Comparison of ENCODE assay signal across 1 cellular context in the genomic region with DNA sequence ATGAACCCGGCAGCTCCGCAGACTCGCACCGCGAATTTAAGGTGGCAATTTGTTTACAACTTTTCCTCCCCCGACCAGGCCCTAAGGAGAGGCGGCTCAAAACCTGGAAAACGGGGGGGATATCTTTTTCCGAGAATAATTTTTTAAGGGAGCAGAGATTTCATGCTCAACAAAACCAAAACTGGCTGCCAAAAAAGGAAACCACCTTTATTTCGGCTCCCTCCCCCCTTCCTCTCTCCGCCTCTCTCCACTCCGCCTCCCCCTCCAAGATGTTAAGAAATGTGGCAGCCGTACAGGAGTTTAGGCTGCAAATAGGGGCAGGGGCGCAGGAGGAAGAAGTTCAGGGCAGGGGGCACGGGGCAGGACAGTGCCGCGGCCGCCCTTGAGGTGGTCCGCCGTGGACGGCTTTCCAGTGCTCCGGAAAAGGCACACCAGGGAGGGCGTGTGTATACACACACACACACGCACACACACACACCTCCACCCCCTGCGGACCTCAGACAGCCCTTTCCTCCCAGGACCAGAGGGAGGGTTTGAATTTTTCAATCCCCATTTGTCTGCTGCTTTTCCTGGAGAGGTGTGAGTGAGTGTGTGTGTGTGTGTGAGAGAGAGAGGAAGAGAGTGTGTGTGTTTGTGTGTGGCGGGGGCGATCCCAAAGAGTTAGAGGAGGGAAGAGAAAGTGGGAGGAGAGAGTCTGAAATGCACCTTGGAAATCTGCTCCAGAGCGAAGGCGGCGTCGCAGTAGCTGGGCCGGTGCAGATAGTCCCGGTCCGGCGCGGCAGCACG.
TF ChIP-seq lines count a peak whose summit lies in the region.

No MANE protein-coding gene starts in this region.

TF ChIP-seq in K562, 482 proteins besides CTCF, POLR2A, EP300 and RAD21 (continued from another document and continues in another):
- TF ChIP-seq ZBTB40 (IDR thresholded peaks at IDR 0.05) (0 out of 2 replicates have a peak, but pooled peaks have one; percentile 25), ZBTB40 (CRISPR knock-in tag; IDR thresholded peaks at IDR 0.05) (no peak), CREM (IDR thresholded peaks at IDR 0.05; ENCODE audit: low read depth) (no peak), CEBPG (CRISPR knock-in tag; IDR thresholded peaks at IDR 0.05) (no peak), CEBPG (tag; conservative IDR thresholded peaks at IDR 0.05 in 1 of 2, IDR thresholded peaks at IDR 0.05 in 1 of 2) (peak in 1 of 2 experiments; percentile 42; a peak in 1 of 4 replicates), HDAC8 (tag; IDR thresholded peaks at IDR 0.05) (no peak), ZNF384 (IDR thresholded peaks at IDR 0.05; ENCODE audit: low read depth, low read length) (no peak), KDM4B (IDR thresholded peaks at IDR 0.05; ENCODE audit: borderline replicate concordance in 2 of 2, low read depth in 1 of 2) (peak in 1 of 2 experiments; percentile 20; a peak in 1 of 4 replicates), ZNF431 (CRISPR knock-in tag; IDR thresholded peaks at IDR 0.05) (no peak), HNRNPK (IDR thresholded peaks at IDR 0.05; ENCODE audit: low read depth, low read length, poor library complexity, severe bottlenecking) (no peak), FOXM1 (IDR thresholded peaks at IDR 0.05; ENCODE audit: low read depth) (peak; percentile 58), FOXM1 (CRISPR knock-in tag; IDR thresholded peaks at IDR 0.05; ENCODE audit: low read depth) (no peak), HDAC6 (IDR thresholded peaks at IDR 0.05; ENCODE audit: low read depth, low read length) (no peak), ZBTB2 (IDR thresholded peaks at IDR 0.05) (peak; percentile 62; the same call in 1 of the 2 replicates), SP2 (IDR thresholded peaks at IDR 0.05; ENCODE audit: extremely low read depth, low read depth, low read length, poor library complexity, severe bottlenecking) (no peak), FOXK2 (conservative IDR thresholded peaks at IDR 0.05 in 1 of 2, IDR thresholded peaks at IDR 0.05 in 1 of 2; ENCODE audit: low read depth in 2 of 2) (peak in 1 of 2 experiments; percentile 20; a peak in 1 of 4 replicates), CBX1 (IDR thresholded peaks at IDR 0.05; ENCODE audit: low read depth) (no peak; the same call in 1 of the 2 replicates), WHSC1 (IDR thresholded peaks at IDR 0.05; ENCODE audit: low read length) (no peak), ZNF24 (IDR thresholded peaks at IDR 0.05) (no peak), KDM2B (CRISPR knock-in tag; IDR thresholded peaks at IDR 0.05) (no peak), MIER1 (IDR thresholded peaks at IDR 0.05; ENCODE audit: low read depth) (peak; percentile 42; the same call in 1 of the 2 replicates), SPI1 (IDR thresholded peaks at IDR 0.05; ENCODE audit: borderline replicate concordance, low read depth, low read length) (peak; percentile 29; the same call in 1 of the 2 replicates), BRF1 (IDR thresholded peaks at IDR 0.05; ENCODE audit: borderline replicate concordance, extremely low read depth, insufficient read length) (no peak), RNF2 (IDR thresholded peaks at IDR 0.05) (no peak; the same call in 1 of the 2 replicates), NFIX (CRISPR knock-in tag; IDR thresholded peaks at IDR 0.05; ENCODE audit: low read depth) (no peak), EP400 (IDR thresholded peaks at IDR 0.05) (peak; percentile 51; the same call in 1 of the 2 replicates), RBFOX2 (IDR thresholded peaks at IDR 0.05; ENCODE audit: low read depth, low read length) (no peak; the same call in 1 of the 2 replicates), DPF2 (IDR thresholded peaks at IDR 0.05) (peak; percentile 47; the same call in 1 of the 2 replicates), L3MBTL2 (IDR thresholded peaks at IDR 0.05) (no peak; the same call in 1 of the 2 replicates), ETV1 (tag; conservative IDR thresholded peaks at IDR 0.05; ENCODE audit: low read depth) (peak; percentile 34; the same call in 1 of the 2 replicates), FOXA3 (CRISPR knock-in tag; conservative IDR thresholded peaks at IDR 0.05 in 1 of 2, IDR thresholded peaks at IDR 0.05 in 1 of 2) (no peak), ELF2 (CRISPR knock-in tag; IDR thresholded peaks at IDR 0.05) (peak; percentile 40; the same call in 1 of the 2 replicates), NR1H2 (CRISPR knock-in tag; IDR thresholded peaks at IDR 0.05) (no peak), SMARCE1 (IDR thresholded peaks at IDR 0.05) (0 out of 2 replicates have a peak, but pooled peaks have one; percentile 33), PTTG1 (tag; IDR thresholded peaks at IDR 0.05; ENCODE audit: low read depth) (no peak)
- TF ChIP-seq, protein P1, sequence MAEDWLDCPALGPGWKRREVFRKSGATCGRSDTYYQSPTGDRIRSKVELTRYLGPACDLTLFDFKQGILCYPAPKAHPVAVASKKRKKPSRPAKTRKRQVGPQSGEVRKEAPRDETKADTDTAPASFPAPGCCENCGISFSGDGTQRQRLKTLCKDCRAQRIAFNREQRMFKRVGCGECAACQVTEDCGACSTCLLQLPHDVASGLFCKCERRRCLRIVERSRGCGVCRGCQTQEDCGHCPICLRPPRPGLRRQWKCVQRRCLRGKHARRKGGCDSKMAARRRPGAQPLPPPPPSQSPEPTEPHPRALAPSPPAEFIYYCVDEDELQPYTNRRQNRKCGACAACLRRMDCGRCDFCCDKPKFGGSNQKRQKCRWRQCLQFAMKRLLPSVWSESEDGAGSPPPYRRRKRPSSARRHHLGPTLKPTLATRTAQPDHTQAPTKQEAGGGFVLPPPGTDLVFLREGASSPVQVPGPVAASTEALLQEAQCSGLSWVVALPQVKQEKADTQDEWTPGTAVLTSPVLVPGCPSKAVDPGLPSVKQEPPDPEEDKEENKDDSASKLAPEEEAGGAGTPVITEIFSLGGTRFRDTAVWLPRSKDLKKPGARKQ (CRISPR knock-in tag; IDR thresholded peaks at IDR 0.05): no peak
- TF ChIP-seq, protein P2, sequence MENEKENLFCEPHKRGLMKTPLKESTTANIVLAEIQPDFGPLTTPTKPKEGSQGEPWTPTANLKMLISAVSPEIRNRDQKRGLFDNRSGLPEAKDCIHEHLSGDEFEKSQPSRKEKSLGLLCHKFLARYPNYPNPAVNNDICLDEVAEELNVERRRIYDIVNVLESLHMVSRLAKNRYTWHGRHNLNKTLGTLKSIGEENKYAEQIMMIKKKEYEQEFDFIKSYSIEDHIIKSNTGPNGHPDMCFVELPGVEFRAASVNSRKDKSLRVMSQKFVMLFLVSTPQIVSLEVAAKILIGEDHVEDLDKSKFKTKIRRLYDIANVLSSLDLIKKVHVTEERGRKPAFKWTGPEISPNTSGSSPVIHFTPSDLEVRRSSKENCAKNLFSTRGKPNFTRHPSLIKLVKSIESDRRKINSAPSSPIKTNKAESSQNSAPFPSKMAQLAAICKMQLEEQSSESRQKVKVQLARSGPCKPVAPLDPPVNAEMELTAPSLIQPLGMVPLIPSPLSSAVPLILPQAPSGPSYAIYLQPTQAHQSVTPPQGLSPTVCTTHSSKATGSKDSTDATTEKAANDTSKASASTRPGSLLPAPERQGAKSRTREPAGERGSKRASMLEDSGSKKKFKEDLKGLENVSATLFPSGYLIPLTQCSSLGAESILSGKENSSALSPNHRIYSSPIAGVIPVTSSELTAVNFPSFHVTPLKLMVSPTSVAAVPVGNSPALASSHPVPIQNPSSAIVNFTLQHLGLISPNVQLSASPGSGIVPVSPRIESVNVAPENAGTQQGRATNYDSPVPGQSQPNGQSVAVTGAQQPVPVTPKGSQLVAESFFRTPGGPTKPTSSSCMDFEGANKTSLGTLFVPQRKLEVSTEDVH (IDR thresholded peaks at IDR 0.05; ENCODE audit: low read depth, partially characterized antibody): no peak
- TF ChIP-seq, protein P3, sequence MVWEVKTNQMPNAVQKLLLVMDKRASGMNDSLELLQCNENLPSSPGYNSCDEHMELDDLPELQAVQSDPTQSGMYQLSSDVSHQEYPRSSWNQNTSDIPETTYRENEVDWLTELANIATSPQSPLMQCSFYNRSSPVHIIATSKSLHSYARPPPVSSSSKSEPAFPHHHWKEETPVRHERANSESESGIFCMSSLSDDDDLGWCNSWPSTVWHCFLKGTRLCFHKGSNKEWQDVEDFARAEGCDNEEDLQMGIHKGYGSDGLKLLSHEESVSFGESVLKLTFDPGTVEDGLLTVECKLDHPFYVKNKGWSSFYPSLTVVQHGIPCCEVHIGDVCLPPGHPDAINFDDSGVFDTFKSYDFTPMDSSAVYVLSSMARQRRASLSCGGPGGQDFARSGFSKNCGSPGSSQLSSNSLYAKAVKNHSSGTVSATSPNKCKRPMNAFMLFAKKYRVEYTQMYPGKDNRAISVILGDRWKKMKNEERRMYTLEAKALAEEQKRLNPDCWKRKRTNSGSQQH (CRISPR knock-in tag; IDR thresholded peaks at IDR 0.05): peak; percentile 67; the same call in 1 of the 2 replicates
- TF ChIP-seq, protein P4, sequence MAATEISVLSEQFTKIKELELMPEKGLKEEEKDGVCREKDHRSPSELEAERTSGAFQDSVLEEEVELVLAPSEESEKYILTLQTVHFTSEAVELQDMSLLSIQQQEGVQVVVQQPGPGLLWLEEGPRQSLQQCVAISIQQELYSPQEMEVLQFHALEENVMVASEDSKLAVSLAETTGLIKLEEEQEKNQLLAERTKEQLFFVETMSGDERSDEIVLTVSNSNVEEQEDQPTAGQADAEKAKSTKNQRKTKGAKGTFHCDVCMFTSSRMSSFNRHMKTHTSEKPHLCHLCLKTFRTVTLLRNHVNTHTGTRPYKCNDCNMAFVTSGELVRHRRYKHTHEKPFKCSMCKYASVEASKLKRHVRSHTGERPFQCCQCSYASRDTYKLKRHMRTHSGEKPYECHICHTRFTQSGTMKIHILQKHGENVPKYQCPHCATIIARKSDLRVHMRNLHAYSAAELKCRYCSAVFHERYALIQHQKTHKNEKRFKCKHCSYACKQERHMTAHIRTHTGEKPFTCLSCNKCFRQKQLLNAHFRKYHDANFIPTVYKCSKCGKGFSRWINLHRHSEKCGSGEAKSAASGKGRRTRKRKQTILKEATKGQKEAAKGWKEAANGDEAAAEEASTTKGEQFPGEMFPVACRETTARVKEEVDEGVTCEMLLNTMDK (IDR thresholded peaks at IDR 0.05; ENCODE audit: borderline replicate concordance, insufficient read depth, low read depth, low read length, poor library complexity, severe bottlenecking): no peak
